In the genomic region with DNA sequence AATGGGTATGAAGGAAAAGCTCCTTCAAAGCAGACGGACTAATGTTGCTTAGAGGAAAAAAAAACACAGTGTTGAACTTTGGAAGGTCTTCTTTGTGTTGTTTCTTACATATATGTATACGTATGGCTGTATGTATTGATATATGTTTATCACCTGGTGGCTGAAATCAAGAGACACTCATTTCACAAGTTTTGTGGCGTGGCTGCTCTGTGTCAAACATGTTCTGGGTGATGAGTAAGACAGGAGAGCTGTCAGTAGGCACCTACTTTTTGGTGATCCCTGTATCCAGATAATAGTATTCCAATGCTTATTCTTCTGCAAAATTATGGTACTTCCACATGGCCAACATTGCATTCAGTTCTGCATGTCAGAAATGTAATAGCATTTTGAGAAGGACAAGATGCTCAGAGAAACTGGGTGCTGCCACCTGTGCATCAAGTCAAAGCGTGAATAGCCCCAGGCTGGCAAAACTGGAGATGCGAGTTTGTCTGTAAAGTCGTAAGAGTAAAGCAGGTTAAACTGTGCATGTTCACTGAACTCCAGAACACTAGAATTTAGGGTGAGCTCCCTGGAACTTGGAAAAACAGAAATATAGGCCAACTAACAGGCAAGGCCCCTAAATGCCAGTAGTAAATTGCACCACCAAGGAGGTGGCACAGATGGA, we compare ENCODE assay signal across 28 cellular contexts.
DNase-seq lines count a peak whose midpoint lies in the region; ATAC-seq and TF ChIP-seq lines count a peak whose summit lies in the region.
"Had no signal": no experiment of that assay in that cellular context is flagged by ENCODE, and none has a peak within 500 bp of the region (broad histone marks: within the 10 kb centered on the region; RNA-seq: fewer than 3 reads in every experiment).

No MANE protein-coding gene starts in this region.

- H3K27ac Mint-ChIP-seq in activated CD8-positive, alpha-beta memory T cell treated with anti-CD3 and anti-CD28 coated beads, Interleukin-2, amount 10 ng/mL, durations not matched to agents 7 days and 5 days: no peak overlapping the region
- H3K27ac Mint-ChIP-seq in stimulated activated naive CD8-positive, alpha-beta T cell treated with anti-CD3 and anti-CD28 coated beads, Interleukin-15, amount 100 ng/mL, for 72 hours: no peak overlapping the region
- H3K27ac Mint-ChIP-seq in naive thymus-derived CD8-positive, alpha-beta T cell: no peak overlapping the region
- H3K27ac Mint-ChIP-seq: H9 had no signal

- TF ChIP-seq CTCF in epithelial cell of esophagus (IDR thresholded peaks at IDR 0.05; ENCODE audit: insufficient read depth, low read depth, low read length, missing control alignments): no peak

- CTCF ChIA-PET in activated CD8-positive, alpha-beta memory T cell treated with anti-CD3 and anti-CD28 coated beads, Interleukin-2, amount 10 ng/mL, durations not matched to agents 7 days and 5 days (lab: Charles Lee): interaction anchor here (0.6 to 5.2 kb wide), 7 partner anchors 9 to 156 kb away, joined by 3 to 25 read pairs (median 5); no protein-coding TSS in a partner anchor

- DNase-seq in activated CD8-positive, alpha-beta memory T cell treated with anti-CD3 and anti-CD28 coated beads, Interleukin-2, amount 10 ng/mL, durations not matched to agents 7 days and 5 days: no peak
- no peak for DNase-seq in activated CD8-positive, alpha-beta memory T cell treated with anti-CD3 and anti-CD28 coated beads, Interleukin-2, amount 50 U/mL, for 48 hours
- no peak for DNase-seq in stimulated activated naive CD8-positive, alpha-beta T cell treated with anti-CD3 and anti-CD28 coated beads, Interleukin-15, amount 100 ng/mL, for 72 hours
- no peak for DNase-seq in stimulated activated naive CD8-positive, alpha-beta T cell treated with anti-CD3 and anti-CD28 coated beads, Interleukin-15, Interleukin-2, amounts not matched to agents 100 U/mL and 50 U/mL, for 24 hours
- DNase-seq in epithelial cell of esophagus (ENCODE audit: low read depth): peak; percentile 81
- no peak for DNase-seq in NCI-H82 treated with DMSO at 0.1 percent for 48 hours (lab: John Stamatoyannopoulos, UW; ENCODE audit: unreplicated experiment)
- no peak for DNase-seq in naive thymus-derived CD8-positive, alpha-beta T cell
- no peak for DNase-seq in NCI-H1436 treated with DMSO at 0.1 percent for 48 hours (lab: John Stamatoyannopoulos, UW)
- DNase-seq: CD4-positive, CD25-positive, alpha-beta regulatory T cell; DMS53; GM23248; H9; Kasumi-1; MV-4-11; NCI-H1105; NCI-H146; NCI-H1930; NCI-H446; NCI-H524 treated with DMSO at 0.1 percent for 48 hours; NCI-H774; NK-92 treated with Interleukin-12 subunit alpha and Interleukin-12 subunit beta, amount 100 ng/mL, for 24 hours; PC-3; Right ventricle myocardium superior; RPMI8226 had no signal

- peaks cover 63% of the 10 kb centered on the region for H3K27me3 Mint-ChIP-seq in activated CD8-positive, alpha-beta memory T cell treated with anti-CD3 and anti-CD28 coated beads, Interleukin-2, amount 10 ng/mL, durations not matched to agents 7 days and 5 days
- peaks cover 6% of the 10 kb centered on the region for H3K27me3 Mint-ChIP-seq in stimulated activated naive CD8-positive, alpha-beta T cell treated with anti-CD3 and anti-CD28 coated beads, Interleukin-15, amount 100 ng/mL, for 72 hours
- no peaks in the 10 kb centered on the region for H3K27me3 Mint-ChIP-seq in naive thymus-derived CD8-positive, alpha-beta T cell
- H3K27me3 Mint-ChIP-seq: CD4-positive, CD25-positive, alpha-beta regulatory T cell had no signal

- POLR2A ChIA-PET in naive thymus-derived CD8-positive, alpha-beta T cell (lab: Charles Lee): interaction anchor here (1.4 kb wide), 1 partner anchor 25 kb away, joined by 4 read pairs; no protein-coding TSS in a partner anchor

- no peak overlapping the region for H3K4me3 ChIP-seq in epithelial cell of esophagus (ENCODE audit: low read length)
- H3K4me3 ChIP-seq: BLaER1, GM12878, GM23248, SJSA1 had no signal

- no peaks in the 10 kb centered on the region for H3K9me3 Mint-ChIP-seq in activated CD8-positive, alpha-beta memory T cell treated with anti-CD3 and anti-CD28 coated beads, Interleukin-2, amount 10 ng/mL, durations not matched to agents 7 days and 5 days (ENCODE audit: low read depth)
- H3K9me3 Mint-ChIP-seq in stimulated activated naive CD8-positive, alpha-beta T cell treated with anti-CD3 and anti-CD28 coated beads, Interleukin-15, amount 100 ng/mL, for 72 hours: no peaks in the 10 kb centered on the region
- no peaks in the 10 kb centered on the region for H3K9me3 Mint-ChIP-seq in naive thymus-derived CD8-positive, alpha-beta T cell
- H3K9me3 Mint-ChIP-seq: H9 had no signal

- ATAC-seq in activated CD8-positive, alpha-beta memory T cell treated with anti-CD3 and anti-CD28 coated beads, Interleukin-2, amount 10 ng/mL, durations not matched to agents 7 days and 5 days: peak; percentile 51
- ATAC-seq in stimulated activated naive CD8-positive, alpha-beta T cell treated with anti-CD3 and anti-CD28 coated beads, Interleukin-15, amount 100 ng/mL, for 72 hours: peak; percentile 86
- ATAC-seq in stimulated activated naive CD8-positive, alpha-beta T cell treated with anti-CD3 and anti-CD28 coated beads, Interleukin-15, Interleukin-2, amounts not matched to agents 100 U/mL and 50 U/mL, for 24 hours: no peak
- no peak for ATAC-seq in naive thymus-derived CD8-positive, alpha-beta T cell
- ATAC-seq: GM12878, HepG2, PC-3 had no signal

- peaks cover 38% of the 10 kb centered on the region for H3K4me1 Mint-ChIP-seq in activated CD8-positive, alpha-beta memory T cell treated with anti-CD3 and anti-CD28 coated beads, Interleukin-2, amount 10 ng/mL, durations not matched to agents 7 days and 5 days
- H3K4me1 Mint-ChIP-seq in stimulated activated naive CD8-positive, alpha-beta T cell treated with anti-CD3 and anti-CD28 coated beads, Interleukin-15, amount 100 ng/mL, for 72 hours: peaks cover 13% of the 10 kb centered on the region
- H3K4me1 Mint-ChIP-seq in naive thymus-derived CD8-positive, alpha-beta T cell: peaks cover 4 to 19% (median 6%) of the 10 kb centered on the region in 4 donors

- H3K4me3 Mint-ChIP-seq in activated CD8-positive, alpha-beta memory T cell treated with anti-CD3 and anti-CD28 coated beads, Interleukin-2, amount 10 ng/mL, durations not matched to agents 7 days and 5 days: no peak overlapping the region
- no peak overlapping the region for H3K4me3 Mint-ChIP-seq in stimulated activated naive CD8-positive, alpha-beta T cell treated with anti-CD3 and anti-CD28 coated beads, Interleukin-15, amount 100 ng/mL, for 72 hours
- no peak overlapping the region for H3K4me3 Mint-ChIP-seq in naive thymus-derived CD8-positive, alpha-beta T cell
- H3K4me3 Mint-ChIP-seq: CD4-positive, CD25-positive, alpha-beta regulatory T cell; H9 had no signal

- peaks cover 5% of the 10 kb centered on the region for H3K36me3 Mint-ChIP-seq in activated CD8-positive, alpha-beta memory T cell treated with anti-CD3 and anti-CD28 coated beads, Interleukin-2, amount 10 ng/mL, durations not matched to agents 7 days and 5 days
- H3K36me3 Mint-ChIP-seq in naive thymus-derived CD8-positive, alpha-beta T cell: no peaks in the 10 kb centered on the region

Comparison
In these comparisons a context has a peak if more than half of its experiments do, and no peak if none do; other contexts are left out.
1. ATAC-seq: peak in activated CD8-positive, alpha-beta memory T cell treated with anti-CD3 and anti-CD28 coated beads, Interleukin-2, amount 10 ng/mL, durations not matched to agents 7 days and 5 days (single experiment) and stimulated activated naive CD8-positive, alpha-beta T cell treated with anti-CD3 and anti-CD28 coated beads, Interleukin-15, amount 100 ng/mL, for 72 hours (single experiment); none in stimulated activated naive CD8-positive, alpha-beta T cell treated with anti-CD3 and anti-CD28 coated beads, Interleukin-15, Interleukin-2, amounts not matched to agents 100 U/mL and 50 U/mL, for 24 hours (single experiment) and naive thymus-derived CD8-positive, alpha-beta T cell (0 of 2).